ENCODE assay signal across 8 cellular contexts in genomic region chr18:70205421-70206397, GRCh38. TPM values are rescaled to one million over a fixed set of nuclear protein-coding genes. Genes with fewer than 3 reads are reported as not detected.
A peak's percentile ranks its signal among the peaks of the same experiment; 100 is the strongest.
DNase-seq lines count a peak whose midpoint lies in the region; ATAC-seq, FAIRE-seq and TF ChIP-seq lines count a peak whose summit lies in the region.

Gene RTTN (minus strand): TSS chr18:70205687. CDS start chr18:70205658, 29 bp downstream.

- no peaks in the 10 kb centered on the region for H3K27me3 ChIP-seq in psoas muscle (ENCODE audit: insufficient read depth in 3 of 3, low read length in 2 of 3)

- ATAC-seq in GM18498 (IDR thresholded peaks at IDR 0.05; ENCODE audit: unreplicated experiment), result peak; percentile 98
- peak; percentile 91 for ATAC-seq in HG02938 (IDR thresholded peaks at IDR 0.05; ENCODE audit: unreplicated experiment)
- peak; percentile 100 for ATAC-seq in left ventricle myocardium superior
- ATAC-seq in psoas muscle, result peak; percentile 99 to 100 (median 100)

- H3K36me3 ChIP-seq in psoas muscle (ENCODE audit: insufficient read depth in 1 of 2, low read depth in 1 of 2), result peaks cover 2 to 30% of the 10 kb centered on the region in 2 donors

- H3K4me1 ChIP-seq in psoas muscle, result peaks cover 8% of the 10 kb centered on the region

- DNase-seq in NCI-H187 (lab: John Stamatoyannopoulos, UW), result peak; percentile 77 to 95
- peak; percentile 76 to 98 (median 87) for DNase-seq in T-helper 2 cell
- peak; percentile 98 for DNase-seq in left ventricle myocardium superior
- DNase-seq in psoas muscle, result peak; percentile 94 to 97
- DNase-seq in urothelium cell line (ENCODE audit: low spot score), result peak; percentile 90

- 0% methylated on average over 76 to 78 of the region's 78 CpGs for WGBS in psoas muscle, 3 donors

- H3K27ac ChIP-seq in angular gyrus (ENCODE audit: low read depth, low read length) (peak within 1 kb of the TSS; percentile 99), psoas muscle (peak within 1 kb of the TSS; percentile 99)

- peak within 1 kb of the TSS; percentile 90 for H3K4me3 ChIP-seq in psoas muscle

- no peaks in the 10 kb centered on the region for H3K9me3 ChIP-seq in psoas muscle

- intact Hi-C loops in left ventricle myocardium superior (cut with micrococcal nuclease) (loop anchor here (10.0 kb wide), 1 partner anchor 69 kb away; no protein-coding TSS in a partner anchor), psoas muscle (cut with DNase I) (loop anchor here (2.0 to 5.0 kb wide), 3 partner anchors 82 to 229 kb away; partner anchors contain the start of gene SOCS6 (in 2 of the 2))

- TF ChIP-seq CTCF in psoas muscle (IDR thresholded peaks at IDR 0.05), result no peak

- no peak for FAIRE-seq in urothelium cell line (lab: Jason Lieb, UNC)

RNA-seq across cellular contexts. Expression of gene RTTN, which starts in this region (rescaled TPM):
- total RNA-seq in left ventricle myocardium superior (6.8 TPM), psoas muscle (1 to 10 TPM; 3.9 to 7.1 (median 4.5) TPM)
- polyA plus RNA-seq in psoas muscle, result 1 to 10 TPM; 1.6 to 3.4 (median 2.4) TPM

Comparison
In these comparisons a context has a peak if more than half of its experiments do, and no peak if none do; other contexts are left out.
1. Peak in every context shown above with its lines: DNase-seq, ATAC-seq, H3K4me3 ChIP-seq and H3K27ac ChIP-seq.